In the genomic region with DNA sequence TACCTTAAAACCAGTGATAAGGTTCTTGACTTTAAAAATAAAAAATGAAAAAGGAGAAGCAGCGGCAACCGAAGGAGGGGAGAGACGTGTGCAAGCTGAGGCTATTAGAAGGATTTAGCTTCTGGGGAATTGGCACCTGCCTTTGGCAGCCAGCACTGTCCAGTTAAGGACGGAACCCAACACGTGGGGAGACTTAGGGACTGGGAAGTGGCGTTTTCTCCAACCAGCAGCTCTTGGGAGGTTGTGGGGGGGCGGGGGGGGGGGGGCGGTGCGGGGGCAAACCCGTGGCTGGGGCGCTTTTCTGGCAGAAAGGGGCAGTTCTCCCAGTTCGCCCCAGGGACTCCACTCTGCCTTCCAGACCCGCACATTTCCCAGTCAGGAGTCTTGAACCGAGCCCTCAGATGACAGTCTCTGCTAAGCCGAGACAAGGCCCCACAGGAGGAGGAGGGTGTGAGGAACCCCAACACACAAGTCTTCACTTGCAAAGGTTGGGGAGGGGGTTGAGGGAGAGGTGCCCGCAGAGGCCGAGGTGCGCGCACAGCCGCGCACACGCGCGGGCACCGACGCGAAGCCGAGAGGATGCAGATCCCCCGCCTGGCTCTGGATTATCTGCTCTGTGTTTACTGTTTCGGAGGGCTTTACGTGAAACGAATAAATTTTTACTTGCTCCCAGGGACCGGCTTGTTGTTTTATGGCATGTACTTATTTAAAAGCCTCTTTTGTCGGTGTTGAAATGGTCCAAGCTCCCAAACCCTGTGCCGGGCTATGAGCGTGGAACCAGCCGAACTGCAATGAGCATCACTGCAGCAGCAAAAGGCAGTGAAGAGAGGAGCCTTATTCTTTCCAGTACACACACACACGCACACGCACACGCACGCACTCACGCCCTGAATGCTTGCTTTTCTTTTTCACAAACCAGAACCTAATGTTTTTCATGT, we compare ENCODE assay signal across 8 cellular contexts.
DNase-seq lines count a peak whose midpoint lies in the region; ATAC-seq and TF ChIP-seq lines count a peak whose summit lies in the region.

No MANE protein-coding gene starts in this region.

- intact Hi-C loops in heart right ventricle (cut with DNase I) (loop anchor here in 7 of 10 donors (5.0 to 10.0 kb wide), 5 partner anchors 1041 to 1693 kb away; no protein-coding TSS in a partner anchor), Right ventricle myocardium inferior (cut with DNase I) (loop anchor here (5.0 kb wide), 1 partner anchor 1043 kb away; no protein-coding TSS in a partner anchor), ovary (cut with DNase I) (no loop called here)

- DNase-seq in heart right ventricle (no peak), Right ventricle myocardium inferior (ENCODE audit: missing footprints) (no peak), NOMO-1 treated with dmso at 0.1 percent for 144 hours (lab: John Stamatoyannopoulos, UW; ENCODE audit: unreplicated experiment) (peak; percentile 38), endodermal cell (peak; percentile 72), ovary (no peak), mesenteric fat pad (ENCODE audit: low spot score) (no peak)

- H3K27ac ChIP-seq in heart right ventricle, result no peak overlapping the region
- no peak overlapping the region for H3K27ac ChIP-seq in endodermal cell (ENCODE audit: low read depth, low read length)
- H3K27ac ChIP-seq in ovary, result no peak overlapping the region

- H3K9ac ChIP-seq in endodermal cell (ENCODE audit: extremely low read depth, low read length, poor library complexity, severe bottlenecking), result no peak overlapping the region

- 4 to 9% methylated on average over 37 to 42 of the region's 42 CpGs for WGBS in heart right ventricle, 2 donors
- 3 to 4% methylated on average over 7 to 40 of the region's 42 CpGs for WGBS in endodermal cell (ENCODE audit: insufficient coverage in 1 of 2, insufficient read length in 1 of 2), 2 experiments
- WGBS in ovary, 3 donors, result 3 to 7% (median 6%) methylated on average over 39 to 42 of the region's 42 CpGs

- H3K27me3 Mint-ChIP-seq in endodermal cell (ENCODE audit: insufficient read depth), result peaks cover 79% of the 10 kb centered on the region

- ATAC-seq in heart right ventricle (peak in 3 of 8 donors; percentile 15 to 29 (median 27)), Right ventricle myocardium inferior (no peak), GM21737 (IDR thresholded peaks at IDR 0.05; ENCODE audit: unreplicated experiment) (no peak), HG03439 (IDR thresholded peaks at IDR 0.05; ENCODE audit: unreplicated experiment) (no peak)

- no peak overlapping the region for H3K27ac Mint-ChIP-seq in endodermal cell

- no peak for TF ChIP-seq POLR2A in ovary (IDR thresholded peaks at IDR 0.05)

- TF ChIP-seq CTCF in heart right ventricle (IDR thresholded peaks at IDR 0.05) (no peak), endodermal cell (conservative IDR thresholded peaks at IDR 0.05) (no peak), ovary (IDR thresholded peaks at IDR 0.05) (no peak)

- H3K4me1 Mint-ChIP-seq in endodermal cell, result peaks cover 46% of the 10 kb centered on the region

- H3K36me3 Mint-ChIP-seq in endodermal cell (ENCODE audit: low read depth), result no peaks in the 10 kb centered on the region

- peaks cover 0 to 46% (median 33%) of the 10 kb centered on the region in 9 donors for H3K4me1 ChIP-seq in heart right ventricle
- no peaks in the 10 kb centered on the region for H3K4me1 ChIP-seq in endodermal cell (ENCODE audit: control insufficient read depth, insufficient read depth, low read length)
- peaks cover 5% of the 10 kb centered on the region for H3K4me1 ChIP-seq in ovary (ENCODE audit: insufficient read depth)

- no peaks in the 10 kb centered on the region for H3K9me3 ChIP-seq in heart right ventricle
- H3K9me3 ChIP-seq in endodermal cell (ENCODE audit: control insufficient read depth, low read length), result no peaks in the 10 kb centered on the region
- no peaks in the 10 kb centered on the region for H3K9me3 ChIP-seq in ovary

- H3K4me3 ChIP-seq in heart right ventricle (peak overlapping the region in 9 of 10 donors; percentile 34 to 57 (median 49)), endodermal cell (ENCODE audit: low read length) (peak overlapping the region; percentile 80), ovary (peak overlapping the region; percentile 23)

- H3K36me3 ChIP-seq in heart right ventricle (no peaks in the 10 kb centered on the region), endodermal cell (ENCODE audit: control insufficient read depth, insufficient read depth, low read length) (no peaks in the 10 kb centered on the region), ovary (no peaks in the 10 kb centered on the region)

- H3K27me3 ChIP-seq in heart right ventricle (peaks cover 17 to 97% (median 90%) of the 10 kb centered on the region in 7 donors), endodermal cell (ENCODE audit: control insufficient read depth, insufficient read depth, low read length, poor library complexity, severe bottlenecking) (peaks cover 85% of the 10 kb centered on the region), ovary (no peaks in the 10 kb centered on the region)

- no peaks in the 10 kb centered on the region for H3K9me3 Mint-ChIP-seq in endodermal cell

- no peak for TF ChIP-seq EP300 in ovary (IDR thresholded peaks at IDR 0.05)

- peak overlapping the region; percentile 58 for H3K4me3 Mint-ChIP-seq in endodermal cell

Comparison
In these comparisons a context has a peak if more than half of its experiments do, and no peak if none do; other contexts are left out.
1. DNase-seq: peak in NOMO-1 treated with dmso at 0.1 percent for 144 hours (single experiment) and endodermal cell (single experiment); none in heart right ventricle (0 of 2), Right ventricle myocardium inferior (single experiment), ovary (0 of 5) and mesenteric fat pad (single experiment).
2. H3K4me3 ChIP-seq: peak in every context shown above with its lines; median percentile 80 in endodermal cell; 49 in heart right ventricle; 23 in ovary.
3. intact Hi-C loops: an anchor here in heart right ventricle (5.0 to 10.0 kb wide) and Right ventricle myocardium inferior (5.0 kb wide); none called in ovary.